1 cellular context compared by ENCODE assay signal in the genomic region with DNA sequence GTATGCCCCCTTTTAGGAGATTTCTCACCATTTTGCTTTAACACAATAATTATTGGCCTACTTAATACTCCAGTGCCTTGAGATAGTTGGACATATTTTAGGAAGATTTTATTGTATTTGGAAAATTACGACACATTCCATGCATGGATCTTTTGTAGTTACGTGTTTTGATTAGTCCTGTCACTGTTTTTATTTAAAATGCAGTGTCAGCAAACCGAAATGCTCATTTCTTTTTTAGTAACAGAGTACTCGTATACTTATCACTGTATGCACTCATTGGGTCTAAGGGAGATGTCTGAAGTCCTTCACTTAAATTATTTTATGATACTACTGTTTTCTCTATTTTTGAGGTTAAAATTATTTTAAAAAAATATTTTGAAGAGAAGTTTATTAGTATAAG.
TF ChIP-seq lines count a peak whose summit lies in the region.

No MANE protein-coding gene starts in this region.

TF ChIP-seq in K562, 482 proteins besides CTCF, POLR2A, EP300 and RAD21:
- TF ChIP-seq, protein P1, sequence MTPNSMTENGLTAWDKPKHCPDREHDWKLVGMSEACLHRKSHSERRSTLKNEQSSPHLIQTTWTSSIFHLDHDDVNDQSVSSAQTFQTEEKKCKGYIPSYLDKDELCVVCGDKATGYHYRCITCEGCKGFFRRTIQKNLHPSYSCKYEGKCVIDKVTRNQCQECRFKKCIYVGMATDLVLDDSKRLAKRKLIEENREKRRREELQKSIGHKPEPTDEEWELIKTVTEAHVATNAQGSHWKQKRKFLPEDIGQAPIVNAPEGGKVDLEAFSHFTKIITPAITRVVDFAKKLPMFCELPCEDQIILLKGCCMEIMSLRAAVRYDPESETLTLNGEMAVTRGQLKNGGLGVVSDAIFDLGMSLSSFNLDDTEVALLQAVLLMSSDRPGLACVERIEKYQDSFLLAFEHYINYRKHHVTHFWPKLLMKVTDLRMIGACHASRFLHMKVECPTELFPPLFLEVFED (CRISPR knock-in tag; conservative IDR thresholded peaks at IDR 0.05): no peak
- TF ChIP-seq SIN3A (IDR thresholded peaks at IDR 0.05; ENCODE audit: borderline replicate concordance in 2 of 2, control insufficient read depth in 1 of 2, low read depth in 2 of 2, low read length in 2 of 2) (no peak), MAFK (IDR thresholded peaks at IDR 0.05; ENCODE audit: low read length) (peak; percentile 95), MAFG (tag; conservative IDR thresholded peaks at IDR 0.05) (peak; percentile 83), ZC3H11A (IDR thresholded peaks at IDR 0.05; ENCODE audit: low read depth, low read length) (no peak), TAF1 (IDR thresholded peaks at IDR 0.05; ENCODE audit: control insufficient read depth, extremely low read depth, insufficient read depth, low read length, severe bottlenecking) (no peak), C11orf30 (IDR thresholded peaks at IDR 0.05; ENCODE audit: low read depth) (peak; percentile 87), TRIM24 (IDR thresholded peaks at IDR 0.05) (no peak), PRPF4 (IDR thresholded peaks at IDR 0.05; ENCODE audit: insufficient read depth, low read depth, low read length, poor library complexity, severe bottlenecking) (no peak), ZNF146 (CRISPR knock-in tag; IDR thresholded peaks at IDR 0.05; ENCODE audit: unreplicated experiment) (no peak), MAFF (IDR thresholded peaks at IDR 0.05; ENCODE audit: low read length) (peak; percentile 94), RAD51 (IDR thresholded peaks at IDR 0.05; ENCODE audit: borderline replicate concordance, low read depth) (no peak), E2F3 (CRISPR knock-in tag; IDR thresholded peaks at IDR 0.05) (no peak), ZNF583 (CRISPR knock-in tag; IDR thresholded peaks at IDR 0.05) (no peak), GATAD2A (IDR thresholded peaks at IDR 0.05) (no peak), ZBTB8A (IDR thresholded peaks at IDR 0.05; ENCODE audit: partially characterized antibody) (no peak), MED1 (CRISPR knock-in tag; IDR thresholded peaks at IDR 0.05; ENCODE audit: borderline replicate concordance) (no peak), COPS2 (conservative IDR thresholded peaks at IDR 0.05) (no peak), ZNF316 (IDR thresholded peaks at IDR 0.05) (peak; percentile 96)
- TF ChIP-seq, protein P2, sequence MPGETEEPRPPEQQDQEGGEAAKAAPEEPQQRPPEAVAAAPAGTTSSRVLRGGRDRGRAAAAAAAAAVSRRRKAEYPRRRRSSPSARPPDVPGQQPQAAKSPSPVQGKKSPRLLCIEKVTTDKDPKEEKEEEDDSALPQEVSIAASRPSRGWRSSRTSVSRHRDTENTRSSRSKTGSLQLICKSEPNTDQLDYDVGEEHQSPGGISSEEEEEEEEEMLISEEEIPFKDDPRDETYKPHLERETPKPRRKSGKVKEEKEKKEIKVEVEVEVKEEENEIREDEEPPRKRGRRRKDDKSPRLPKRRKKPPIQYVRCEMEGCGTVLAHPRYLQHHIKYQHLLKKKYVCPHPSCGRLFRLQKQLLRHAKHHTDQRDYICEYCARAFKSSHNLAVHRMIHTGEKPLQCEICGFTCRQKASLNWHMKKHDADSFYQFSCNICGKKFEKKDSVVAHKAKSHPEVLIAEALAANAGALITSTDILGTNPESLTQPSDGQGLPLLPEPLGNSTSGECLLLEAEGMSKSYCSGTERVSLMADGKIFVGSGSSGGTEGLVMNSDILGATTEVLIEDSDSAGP (CRISPR knock-in tag; IDR thresholded peaks at IDR 0.05): no peak
- TF ChIP-seq, protein P3, sequence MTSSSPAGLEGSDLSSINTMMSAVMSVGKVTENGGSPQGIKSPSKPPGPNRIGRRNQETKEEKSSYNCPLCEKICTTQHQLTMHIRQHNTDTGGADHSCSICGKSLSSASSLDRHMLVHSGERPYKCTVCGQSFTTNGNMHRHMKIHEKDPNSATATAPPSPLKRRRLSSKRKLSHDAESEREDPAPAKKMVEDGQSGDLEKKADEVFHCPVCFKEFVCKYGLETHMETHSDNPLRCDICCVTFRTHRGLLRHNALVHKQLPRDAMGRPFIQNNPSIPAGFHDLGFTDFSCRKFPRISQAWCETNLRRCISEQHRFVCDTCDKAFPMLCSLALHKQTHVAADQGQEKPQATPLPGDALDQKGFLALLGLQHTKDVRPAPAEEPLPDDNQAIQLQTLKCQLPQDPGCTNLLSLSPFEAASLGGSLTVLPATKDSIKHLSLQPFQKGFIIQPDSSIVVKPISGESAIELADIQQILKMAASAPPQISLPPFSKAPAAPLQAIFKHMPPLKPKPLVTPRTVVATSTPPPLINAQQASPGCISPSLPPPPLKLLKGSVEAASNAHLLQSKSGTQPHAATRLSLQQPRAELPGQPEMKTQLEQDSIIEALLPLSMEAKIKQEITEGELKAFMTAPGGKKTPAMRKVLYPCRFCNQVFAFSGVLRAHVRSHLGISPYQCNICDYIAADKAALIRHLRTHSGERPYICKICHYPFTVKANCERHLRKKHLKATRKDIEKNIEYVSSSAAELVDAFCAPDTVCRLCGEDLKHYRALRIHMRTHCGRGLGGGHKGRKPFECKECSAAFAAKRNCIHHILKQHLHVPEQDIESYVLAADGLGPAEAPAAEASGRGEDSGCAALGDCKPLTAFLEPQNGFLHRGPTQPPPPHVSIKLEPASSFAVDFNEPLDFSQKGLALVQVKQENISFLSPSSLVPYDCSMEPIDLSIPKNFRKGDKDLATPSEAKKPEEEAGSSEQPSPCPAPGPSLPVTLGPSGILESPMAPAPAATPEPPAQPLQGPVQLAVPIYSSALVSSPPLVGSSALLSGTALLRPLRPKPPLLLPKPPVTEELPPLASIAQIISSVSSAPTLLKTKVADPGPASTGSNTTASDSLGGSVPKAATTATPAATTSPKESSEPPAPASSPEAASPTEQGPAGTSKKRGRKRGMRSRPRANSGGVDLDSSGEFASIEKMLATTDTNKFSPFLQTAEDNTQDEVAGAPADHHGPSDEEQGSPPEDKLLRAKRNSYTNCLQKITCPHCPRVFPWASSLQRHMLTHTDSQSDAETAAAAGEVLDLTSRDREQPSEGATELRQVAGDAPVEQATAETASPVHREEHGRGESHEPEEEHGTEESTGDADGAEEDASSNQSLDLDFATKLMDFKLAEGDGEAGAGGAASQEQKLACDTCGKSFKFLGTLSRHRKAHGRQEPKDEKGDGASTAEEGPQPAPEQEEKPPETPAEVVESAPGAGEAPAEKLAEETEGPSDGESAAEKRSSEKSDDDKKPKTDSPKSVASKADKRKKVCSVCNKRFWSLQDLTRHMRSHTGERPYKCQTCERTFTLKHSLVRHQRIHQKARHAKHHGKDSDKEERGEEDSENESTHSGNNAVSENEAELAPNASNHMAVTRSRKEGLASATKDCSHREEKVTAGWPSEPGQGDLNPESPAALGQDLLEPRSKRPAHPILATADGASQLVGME (CRISPR knock-in tag; IDR thresholded peaks at IDR 0.05): no peak
- TF ChIP-seq, protein P4, sequence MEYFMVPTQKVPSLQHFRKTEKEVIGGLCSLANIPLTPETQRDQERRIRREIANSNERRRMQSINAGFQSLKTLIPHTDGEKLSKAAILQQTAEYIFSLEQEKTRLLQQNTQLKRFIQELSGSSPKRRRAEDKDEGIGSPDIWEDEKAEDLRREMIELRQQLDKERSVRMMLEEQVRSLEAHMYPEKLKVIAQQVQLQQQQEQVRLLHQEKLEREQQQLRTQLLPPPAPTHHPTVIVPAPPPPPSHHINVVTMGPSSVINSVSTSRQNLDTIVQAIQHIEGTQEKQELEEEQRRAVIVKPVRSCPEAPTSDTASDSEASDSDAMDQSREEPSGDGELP (CRISPR knock-in tag; IDR thresholded peaks at IDR 0.05; ENCODE audit: borderline replicate concordance): no peak
- TF ChIP-seq, protein P5, sequence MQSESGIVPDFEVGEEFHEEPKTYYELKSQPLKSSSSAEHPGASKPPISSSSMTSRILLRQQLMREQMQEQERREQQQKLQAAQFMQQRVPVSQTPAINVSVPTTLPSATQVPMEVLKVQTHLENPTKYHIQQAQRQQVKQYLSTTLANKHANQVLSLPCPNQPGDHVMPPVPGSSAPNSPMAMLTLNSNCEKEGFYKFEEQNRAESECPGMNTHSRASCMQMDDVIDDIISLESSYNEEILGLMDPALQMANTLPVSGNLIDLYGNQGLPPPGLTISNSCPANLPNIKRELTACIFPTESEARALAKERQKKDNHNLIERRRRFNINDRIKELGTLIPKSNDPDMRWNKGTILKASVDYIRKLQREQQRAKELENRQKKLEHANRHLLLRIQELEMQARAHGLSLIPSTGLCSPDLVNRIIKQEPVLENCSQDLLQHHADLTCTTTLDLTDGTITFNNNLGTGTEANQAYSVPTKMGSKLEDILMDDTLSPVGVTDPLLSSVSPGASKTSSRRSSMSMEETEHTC (IDR thresholded peaks at IDR 0.05): no peak
- TF ChIP-seq, protein P6, sequence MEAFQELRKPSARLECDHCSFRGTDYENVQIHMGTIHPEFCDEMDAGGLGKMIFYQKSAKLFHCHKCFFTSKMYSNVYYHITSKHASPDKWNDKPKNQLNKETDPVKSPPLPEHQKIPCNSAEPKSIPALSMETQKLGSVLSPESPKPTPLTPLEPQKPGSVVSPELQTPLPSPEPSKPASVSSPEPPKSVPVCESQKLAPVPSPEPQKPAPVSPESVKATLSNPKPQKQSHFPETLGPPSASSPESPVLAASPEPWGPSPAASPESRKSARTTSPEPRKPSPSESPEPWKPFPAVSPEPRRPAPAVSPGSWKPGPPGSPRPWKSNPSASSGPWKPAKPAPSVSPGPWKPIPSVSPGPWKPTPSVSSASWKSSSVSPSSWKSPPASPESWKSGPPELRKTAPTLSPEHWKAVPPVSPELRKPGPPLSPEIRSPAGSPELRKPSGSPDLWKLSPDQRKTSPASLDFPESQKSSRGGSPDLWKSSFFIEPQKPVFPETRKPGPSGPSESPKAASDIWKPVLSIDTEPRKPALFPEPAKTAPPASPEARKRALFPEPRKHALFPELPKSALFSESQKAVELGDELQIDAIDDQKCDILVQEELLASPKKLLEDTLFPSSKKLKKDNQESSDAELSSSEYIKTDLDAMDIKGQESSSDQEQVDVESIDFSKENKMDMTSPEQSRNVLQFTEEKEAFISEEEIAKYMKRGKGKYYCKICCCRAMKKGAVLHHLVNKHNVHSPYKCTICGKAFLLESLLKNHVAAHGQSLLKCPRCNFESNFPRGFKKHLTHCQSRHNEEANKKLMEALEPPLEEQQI (IDR thresholded peaks at IDR 0.05): no peak
- TF ChIP-seq, protein P7, sequence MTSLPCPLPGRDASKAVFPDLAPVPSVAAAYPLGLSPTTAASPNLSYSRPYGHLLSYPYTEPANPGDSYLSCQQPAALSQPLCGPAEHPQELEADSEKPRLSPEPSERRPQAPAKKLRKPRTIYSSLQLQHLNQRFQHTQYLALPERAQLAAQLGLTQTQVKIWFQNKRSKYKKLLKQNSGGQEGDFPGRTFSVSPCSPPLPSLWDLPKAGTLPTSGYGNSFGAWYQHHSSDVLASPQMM (CRISPR knock-in tag; IDR thresholded peaks at IDR 0.05): no peak
- TF ChIP-seq, protein P8, sequence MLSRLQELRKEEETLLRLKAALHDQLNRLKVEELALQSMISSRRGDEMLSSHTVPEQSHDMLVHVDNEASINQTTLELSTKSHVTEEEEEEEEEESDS (CRISPR knock-in tag; IDR thresholded peaks at IDR 0.05): no peak
- TF ChIP-seq, protein P9, sequence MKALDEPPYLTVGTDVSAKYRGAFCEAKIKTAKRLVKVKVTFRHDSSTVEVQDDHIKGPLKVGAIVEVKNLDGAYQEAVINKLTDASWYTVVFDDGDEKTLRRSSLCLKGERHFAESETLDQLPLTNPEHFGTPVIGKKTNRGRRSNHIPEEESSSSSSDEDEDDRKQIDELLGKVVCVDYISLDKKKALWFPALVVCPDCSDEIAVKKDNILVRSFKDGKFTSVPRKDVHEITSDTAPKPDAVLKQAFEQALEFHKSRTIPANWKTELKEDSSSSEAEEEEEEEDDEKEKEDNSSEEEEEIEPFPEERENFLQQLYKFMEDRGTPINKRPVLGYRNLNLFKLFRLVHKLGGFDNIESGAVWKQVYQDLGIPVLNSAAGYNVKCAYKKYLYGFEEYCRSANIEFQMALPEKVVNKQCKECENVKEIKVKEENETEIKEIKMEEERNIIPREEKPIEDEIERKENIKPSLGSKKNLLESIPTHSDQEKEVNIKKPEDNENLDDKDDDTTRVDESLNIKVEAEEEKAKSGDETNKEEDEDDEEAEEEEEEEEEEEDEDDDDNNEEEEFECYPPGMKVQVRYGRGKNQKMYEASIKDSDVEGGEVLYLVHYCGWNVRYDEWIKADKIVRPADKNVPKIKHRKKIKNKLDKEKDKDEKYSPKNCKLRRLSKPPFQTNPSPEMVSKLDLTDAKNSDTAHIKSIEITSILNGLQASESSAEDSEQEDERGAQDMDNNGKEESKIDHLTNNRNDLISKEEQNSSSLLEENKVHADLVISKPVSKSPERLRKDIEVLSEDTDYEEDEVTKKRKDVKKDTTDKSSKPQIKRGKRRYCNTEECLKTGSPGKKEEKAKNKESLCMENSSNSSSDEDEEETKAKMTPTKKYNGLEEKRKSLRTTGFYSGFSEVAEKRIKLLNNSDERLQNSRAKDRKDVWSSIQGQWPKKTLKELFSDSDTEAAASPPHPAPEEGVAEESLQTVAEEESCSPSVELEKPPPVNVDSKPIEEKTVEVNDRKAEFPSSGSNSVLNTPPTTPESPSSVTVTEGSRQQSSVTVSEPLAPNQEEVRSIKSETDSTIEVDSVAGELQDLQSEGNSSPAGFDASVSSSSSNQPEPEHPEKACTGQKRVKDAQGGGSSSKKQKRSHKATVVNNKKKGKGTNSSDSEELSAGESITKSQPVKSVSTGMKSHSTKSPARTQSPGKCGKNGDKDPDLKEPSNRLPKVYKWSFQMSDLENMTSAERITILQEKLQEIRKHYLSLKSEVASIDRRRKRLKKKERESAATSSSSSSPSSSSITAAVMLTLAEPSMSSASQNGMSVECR (CRISPR knock-in tag; IDR thresholded peaks at IDR 0.05): no peak
- TF ChIP-seq, protein P10, sequence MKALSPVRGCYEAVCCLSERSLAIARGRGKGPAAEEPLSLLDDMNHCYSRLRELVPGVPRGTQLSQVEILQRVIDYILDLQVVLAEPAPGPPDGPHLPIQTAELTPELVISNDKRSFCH (CRISPR knock-in tag; IDR thresholded peaks at IDR 0.05): no peak
- TF ChIP-seq, protein P10 (tag; IDR thresholded peaks at IDR 0.05): no peak
